ENCODE assay signal across 13 cellular contexts in the genomic region with DNA sequence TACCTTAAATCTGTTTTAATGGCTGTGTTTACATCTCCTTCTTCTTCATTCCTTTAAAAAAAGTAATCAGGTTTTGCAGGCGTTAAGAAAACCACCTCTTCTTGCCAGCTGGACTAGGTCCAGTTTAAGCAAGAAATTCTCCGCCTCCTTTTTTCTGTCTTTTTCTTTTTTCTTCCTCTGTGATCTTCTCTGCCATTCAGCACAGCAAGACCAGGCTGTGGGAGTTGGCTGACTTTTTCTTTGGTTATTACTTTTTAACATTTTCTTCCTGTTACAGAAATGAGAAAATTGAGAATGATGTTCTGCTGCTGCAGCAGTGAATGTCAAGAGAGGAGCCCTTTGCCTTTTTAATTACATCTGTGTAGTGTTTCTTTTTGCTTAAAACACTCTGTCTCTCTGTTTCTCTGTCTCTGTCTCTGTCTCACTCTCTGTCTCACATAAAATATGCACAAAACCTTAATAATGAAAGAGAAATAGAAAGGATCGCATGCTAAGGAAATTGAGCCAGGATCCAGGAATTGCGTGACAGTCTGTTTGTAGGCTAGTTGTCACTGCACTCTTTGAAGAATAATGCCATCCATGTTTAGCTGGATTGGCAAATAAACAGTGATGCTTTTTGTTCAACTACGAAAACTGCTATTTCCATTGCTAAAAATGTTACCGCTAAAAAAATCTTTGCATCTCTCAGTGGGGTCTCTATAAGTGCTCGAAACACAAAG.
DNase-seq lines count a peak whose midpoint lies in the region; ATAC-seq and TF ChIP-seq lines count a peak whose summit lies in the region.
"Had no signal": no experiment of that assay in that cellular context is flagged by ENCODE, and none has a peak within 500 bp of the region (broad histone marks: within the 10 kb centered on the region; RNA-seq: fewer than 3 reads in every experiment).

No MANE protein-coding gene starts in this region.

- no peak for TF ChIP-seq POLR2A in uterus (IDR thresholded peaks at IDR 0.05)

- H3K27ac ChIP-seq in uterus: peak overlapping the region; percentile 23 to 45
- H3K27ac ChIP-seq: coronary artery had no signal

- ATAC-seq in stimulated activated naive CD8-positive, alpha-beta T cell treated with anti-CD3 and anti-CD28 coated beads, Interleukin-15, Interleukin-2, amounts not matched to agents 100 U/mL and 50 U/mL, for 24 hours: no peak

- H3K9me3 Mint-ChIP-seq in stimulated activated naive CD8-positive, alpha-beta T cell treated with anti-CD3 and anti-CD28 coated beads, Interleukin-15, Interleukin-2, amounts not matched to agents 100 ng/mL and 50 ng/mL, for 24 hours: no peaks in the 10 kb centered on the region
- no peaks in the 10 kb centered on the region for H3K9me3 Mint-ChIP-seq in brain
- H3K9me3 Mint-ChIP-seq in mesothelial cell of epicardium: no peaks in the 10 kb centered on the region

- no peaks in the 10 kb centered on the region for H3K27me3 ChIP-seq in uterus

- peaks cover 20% of the 10 kb centered on the region for H3K4me1 Mint-ChIP-seq in stimulated activated naive CD8-positive, alpha-beta T cell treated with anti-CD3 and anti-CD28 coated beads, Interleukin-15, Interleukin-2, amounts not matched to agents 100 ng/mL and 50 ng/mL, for 24 hours (ENCODE audit: low read depth)
- H3K4me1 Mint-ChIP-seq in brain (peaks cover 25% of the 10 kb centered on the region), mesothelial cell of epicardium (peaks cover 33% of the 10 kb centered on the region)

- peaks cover 36% of the 10 kb centered on the region for H3K36me3 Mint-ChIP-seq in stimulated activated naive CD8-positive, alpha-beta T cell treated with anti-CD3 and anti-CD28 coated beads, Interleukin-15, Interleukin-2, amounts not matched to agents 100 ng/mL and 50 ng/mL, for 24 hours (ENCODE audit: low read depth)
- H3K36me3 Mint-ChIP-seq in brain: no peaks in the 10 kb centered on the region
- no peaks in the 10 kb centered on the region for H3K36me3 Mint-ChIP-seq in mesothelial cell of epicardium

- no peaks in the 10 kb centered on the region for H3K27me3 Mint-ChIP-seq in stimulated activated naive CD8-positive, alpha-beta T cell treated with anti-CD3 and anti-CD28 coated beads, Interleukin-15, Interleukin-2, amounts not matched to agents 100 ng/mL and 50 ng/mL, for 24 hours
- H3K27me3 Mint-ChIP-seq in brain (peaks cover 10% of the 10 kb centered on the region), mesothelial cell of epicardium (ENCODE audit: low read depth) (no peaks in the 10 kb centered on the region)

- H3K4me1 ChIP-seq in uterus: no peaks in the 10 kb centered on the region

- H3K9me3 ChIP-seq in uterus: no peaks in the 10 kb centered on the region

- H3K27ac Mint-ChIP-seq in stimulated activated naive CD8-positive, alpha-beta T cell treated with anti-CD3 and anti-CD28 coated beads, Interleukin-15, Interleukin-2, amounts not matched to agents 100 ng/mL and 50 ng/mL, for 24 hours: peak overlapping the region; percentile 72
- H3K27ac Mint-ChIP-seq in brain (peak overlapping the region in 2 of 5 experiments; percentile 51 to 68), mesothelial cell of epicardium (peak overlapping the region; percentile 74)

- DNase-seq in stimulated activated naive CD8-positive, alpha-beta T cell treated with anti-CD3 and anti-CD28 coated beads, Interleukin-15, Interleukin-2, amounts not matched to agents 100 U/mL and 50 U/mL, for 24 hours: no peak
- no peak for DNase-seq in mesothelial cell of epicardium (ENCODE audit: low spot score in 2 of 2, unreplicated experiment in 2 of 2)
- DNase-seq in uterus: no peak
- DNase-seq in GM10266 (ENCODE audit: extremely low spot score): no peak
- no peak for DNase-seq in COLO668 (lab: John Stamatoyannopoulos, UW; ENCODE audit: unreplicated experiment)
- DNase-seq in activated CD8-positive, alpha-beta memory T cell treated with anti-CD3 and anti-CD28 coated beads, Interleukin-2, amount 50 U/mL, for 48 hours: no peak
- DNase-seq: activated CD4-positive, alpha-beta T cell treated with anti-CD3 and anti-CD28 coated beads for 1 hour; activated naive CD4-positive, alpha-beta T cell treated with Interleukin-2 at 50 U/mL for 16 hours; left cardiac atrium; NCI-H446 treated with DMSO at 0.1 percent for 48 hours had no signal

- no peak overlapping the region for H3K4me3 ChIP-seq in uterus
- H3K4me3 ChIP-seq: coronary artery had no signal

- TF ChIP-seq CTCF in brain (conservative IDR thresholded peaks at IDR 0.05): no peak
- TF ChIP-seq CTCF in mesothelial cell of epicardium (IDR thresholded peaks at IDR 0.05; ENCODE audit: unreplicated experiment): no peak
- TF ChIP-seq CTCF in uterus (IDR thresholded peaks at IDR 0.05): no peak
- TF ChIP-seq CTCF in GM10266 (IDR thresholded peaks at IDR 0.05; ENCODE audit: control insufficient read depth, insufficient read depth, low read depth, missing control alignments): no peak

- intact Hi-C loops in uterus (cut with DNase I; ENCODE audit: low total_unique reads): no loop called here

- no peaks in the 10 kb centered on the region for H3K36me3 ChIP-seq in uterus

- H3K4me3 Mint-ChIP-seq in stimulated activated naive CD8-positive, alpha-beta T cell treated with anti-CD3 and anti-CD28 coated beads, Interleukin-15, Interleukin-2, amounts not matched to agents 100 ng/mL and 50 ng/mL, for 24 hours: no peak overlapping the region
- H3K4me3 Mint-ChIP-seq in brain: peak overlapping the region in 4 of 5 experiments; percentile 42 to 71 (median 69)
- no peak overlapping the region for H3K4me3 Mint-ChIP-seq in mesothelial cell of epicardium

Comparison
In these comparisons a context has a peak if more than half of its experiments do, and no peak if none do; other contexts are left out.
1. H3K4me3 Mint-ChIP-seq: peak in brain (4 of 5); none in stimulated activated naive CD8-positive, alpha-beta T cell treated with anti-CD3 and anti-CD28 coated beads, Interleukin-15, Interleukin-2, amounts not matched to agents 100 ng/mL and 50 ng/mL, for 24 hours (single experiment) and mesothelial cell of epicardium (single experiment).